Comparison of ENCODE assay signal across 1 cellular context in the genomic region with DNA sequence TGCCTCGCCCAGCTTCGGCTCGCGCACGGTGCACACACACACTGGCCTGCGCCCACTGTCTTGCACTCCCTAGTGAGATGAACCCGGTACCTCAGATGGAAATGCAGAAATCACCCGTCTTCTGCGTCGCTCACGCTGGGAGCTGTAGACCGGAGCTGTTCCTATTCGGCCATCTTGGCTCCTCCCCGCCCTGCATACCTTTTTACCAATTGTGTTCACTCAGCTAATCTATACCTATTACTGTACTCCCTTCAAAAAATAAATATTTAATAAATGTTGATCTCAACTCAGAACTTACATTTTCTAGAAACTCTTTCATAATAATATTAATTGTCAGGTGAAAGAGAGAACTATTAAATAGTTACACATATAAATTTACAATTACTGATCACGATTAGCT.
A peak's percentile ranks its signal among the peaks of the same experiment; 100 is the strongest.
TF ChIP-seq lines count a peak whose summit lies in the region.

No MANE protein-coding gene starts in this region.

TF ChIP-seq in H1, 55 proteins besides CTCF, POLR2A, EP300 and RAD21:
- 0 out of 2 replicates have a peak, but pooled peaks have one; percentile 21 for TF ChIP-seq YY1 (IDR thresholded peaks at IDR 0.05; ENCODE audit: low read depth, low read length)
